In the genomic region with DNA sequence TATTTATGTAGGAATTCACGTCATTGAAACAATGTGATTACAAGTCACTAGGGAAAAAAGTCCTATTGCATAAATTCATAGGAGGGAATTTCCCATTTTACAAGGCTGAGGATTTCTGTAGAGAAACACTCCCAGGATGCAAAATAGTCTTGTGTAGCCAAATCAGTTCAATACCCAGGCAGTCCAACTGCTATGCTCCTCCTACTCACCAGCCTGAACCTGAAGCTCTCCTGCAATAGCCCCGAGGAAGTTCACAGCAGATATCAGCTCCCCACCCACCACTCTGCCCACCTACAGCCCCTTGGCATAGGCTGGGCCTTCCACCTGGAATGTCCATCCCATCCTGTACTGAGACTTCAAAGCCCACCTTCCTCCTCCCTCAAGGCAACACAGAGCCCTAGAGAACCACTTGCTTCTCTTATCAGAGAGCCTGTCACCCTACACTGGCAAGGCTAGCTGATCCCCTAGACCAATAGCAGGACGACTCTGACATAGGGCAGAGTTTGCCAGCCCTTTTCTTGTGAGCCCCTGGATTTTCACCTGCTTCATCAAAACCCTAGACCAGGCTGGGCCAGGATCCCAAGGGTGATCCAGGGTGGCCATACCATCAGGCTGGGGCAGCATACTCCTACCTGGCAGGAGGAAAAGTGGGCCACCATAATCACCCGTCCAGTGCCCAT, we compare ENCODE assay signal across 7 cellular contexts. TPM values are rescaled to one million over a fixed set of nuclear protein-coding genes. Genes with fewer than 3 reads are reported as not detected.
DNase-seq lines count a peak whose midpoint lies in the region; ATAC-seq and TF ChIP-seq lines count a peak whose summit lies in the region.

No MANE protein-coding gene starts in this region.

- H3K4me1 ChIP-seq in mucosa of rectum (ENCODE audit: control insufficient read depth in 2 of 2, insufficient read depth in 2 of 2, low read length in 2 of 2), result peaks cover 16 to 23% of the 10 kb centered on the region in 2 donors

- no peak overlapping the region for H3K27ac ChIP-seq in mucosa of rectum (ENCODE audit: low read depth in 2 of 2, low read length in 2 of 2)

- no peak for TF ChIP-seq POLR2A in NB4 (IDR thresholded peaks at IDR 0.05; ENCODE audit: extremely low read depth, insufficient read length)

- no peak for DNase-seq in GM12864 (ENCODE audit: low read depth)
- peak; percentile 21 for DNase-seq in NB4 (ENCODE audit: low read depth)
- no peak for DNase-seq in chondrocyte (ENCODE audit: low spot score)
- DNase-seq in stimulated activated CD4-positive, alpha-beta T cell treated with anti-CD3 and anti-CD28 coated beads, Interleukin-4, amount 100 ng/mL, for 24 hours, result no peak
- DNase-seq in Kasumi-1 (lab: John Stamatoyannopoulos, UW), result no peak

- TF ChIP-seq CTCF in GM12864 (IDR thresholded peaks at IDR 0.05; ENCODE audit: low read depth, low read length, missing control alignments) (no peak), NB4 (IDR thresholded peaks at IDR 0.05; ENCODE audit: low read depth, low read length) (no peak), chondrocyte (IDR thresholded peaks at IDR 0.05) (no peak)

- no peaks in the 10 kb centered on the region for H3K27me3 ChIP-seq in mucosa of rectum (ENCODE audit: control insufficient read depth in 2 of 2, insufficient read depth in 2 of 2, low read length in 2 of 2)

- H3K9ac ChIP-seq in mucosa of rectum (ENCODE audit: low read depth in 1 of 2, low read length in 2 of 2), result peak overlapping the region in 1 of 2 donors; percentile 27

- H3K27ac Mint-ChIP-seq in chondrocyte (ENCODE audit: unreplicated experiment), result peak overlapping the region; percentile 95

- H3K36me3 Mint-ChIP-seq in chondrocyte (ENCODE audit: low read depth), result peaks cover 5% of the 10 kb centered on the region

- H3K4me3 ChIP-seq in GM12864 (ENCODE audit: low read depth, low read length) (peak overlapping the region; percentile 84), NB4 (ENCODE audit: low read depth, low read length) (peak overlapping the region; percentile 78), mucosa of rectum (ENCODE audit: low read length in 2 of 2) (peak overlapping the region; percentile 46 to 57)

- no peaks in the 10 kb centered on the region for H3K9me3 ChIP-seq in mucosa of rectum (ENCODE audit: control insufficient read depth in 2 of 2, low read length in 2 of 2)

- H3K9me3 Mint-ChIP-seq in chondrocyte (ENCODE audit: low read depth), result no peaks in the 10 kb centered on the region

- H3K36me3 ChIP-seq in mucosa of rectum (ENCODE audit: control insufficient read depth in 2 of 2, insufficient read depth in 2 of 2, low read length in 2 of 2), result peaks cover 6 to 8% of the 10 kb centered on the region in 2 donors

- no peaks in the 10 kb centered on the region for H3K27me3 Mint-ChIP-seq in chondrocyte (ENCODE audit: low read depth)

- peak overlapping the region; percentile 89 for H3K4me3 Mint-ChIP-seq in chondrocyte (ENCODE audit: unreplicated experiment)

- peaks cover 48% of the 10 kb centered on the region for H3K4me1 Mint-ChIP-seq in chondrocyte (ENCODE audit: low read depth)

- ATAC-seq in HG03571 (IDR thresholded peaks at IDR 0.05; ENCODE audit: unreplicated experiment), result no peak

RNA-seq across cellular contexts. Expression of gene LSS, which starts 1.5 kb away (rescaled TPM):
- 93.2 to 110 TPM (median 107 TPM) in 3 replicates for total RNA-seq in chondrocyte

RNA-seq across cellular contexts. Expression of gene SPATC1L, which starts 42.8 kb away (rescaled TPM):
- total RNA-seq in chondrocyte, result 14.0 to 18.5 TPM (median 14.1 TPM) in 3 replicates

RNA-seq across cellular contexts. Expression of gene MCM3AP, which starts 58.4 kb away (rescaled TPM):
- 86.4 to 106 TPM (median 87.2 TPM) in 3 replicates for total RNA-seq in chondrocyte

RNA-seq across cellular contexts. Expression of gene YBEY, which starts 59.1 kb away (rescaled TPM):
- 10.6 to 16.0 TPM (median 13.1 TPM) in 3 replicates for total RNA-seq in chondrocyte
